ENCODE assay signal across 11 cellular contexts in the genomic region with DNA sequence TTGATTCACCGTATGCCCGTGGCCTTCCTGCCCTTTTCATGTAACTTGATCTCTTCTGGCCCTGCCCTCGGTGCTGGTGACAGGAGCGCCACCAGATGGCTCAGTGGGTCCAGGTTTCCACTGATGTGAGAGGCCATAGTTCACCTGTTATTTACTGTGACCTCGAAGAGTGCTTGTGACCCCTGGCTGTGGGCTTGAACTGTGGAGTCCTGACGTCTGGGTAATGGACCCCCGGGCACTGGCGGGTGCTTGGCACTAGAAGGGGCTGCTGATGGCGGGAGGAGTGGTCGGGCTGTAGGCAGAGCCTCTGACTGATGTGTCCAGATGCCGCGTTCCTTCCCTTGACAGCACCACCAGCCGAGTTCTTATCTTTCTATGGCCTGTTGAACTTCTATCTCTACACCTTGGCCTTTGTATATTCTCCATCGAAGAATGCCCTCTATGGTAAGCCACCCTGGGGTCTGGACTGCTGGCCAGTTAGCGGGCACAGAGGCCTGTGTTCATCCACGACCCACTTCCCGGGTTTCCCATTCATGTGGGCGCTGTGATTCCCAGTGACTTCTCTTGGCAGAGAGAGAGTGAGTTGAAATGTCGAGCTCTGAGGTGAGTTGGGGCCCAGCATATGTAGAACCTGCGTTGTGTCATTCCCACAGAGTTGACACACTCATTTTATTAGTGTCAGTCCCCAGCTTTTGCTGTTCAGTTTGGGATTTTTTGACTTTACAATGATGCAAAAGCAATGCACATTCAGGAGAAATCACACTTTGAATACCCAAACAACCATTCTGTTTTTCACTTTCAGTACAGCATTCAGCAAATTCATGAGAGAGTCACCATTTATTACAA. TPM values are rescaled to one million over a fixed set of nuclear protein-coding genes. Genes with fewer than 3 reads are reported as not detected.
DNase-seq lines count a peak whose midpoint lies in the region; ATAC-seq, FAIRE-seq and TF ChIP-seq lines count a peak whose summit lies in the region.
"Had no signal": no experiment of that assay in that cellular context is flagged by ENCODE, and none has a peak within 500 bp of the region (broad histone marks: within the 10 kb centered on the region; RNA-seq: fewer than 3 reads in every experiment).

No MANE protein-coding gene starts in this region.

- POLR2A ChIA-PET in PC-9 (lab: Charles Lee; ENCODE audit: unreplicated experiment), result no interaction called here
- POLR2A ChIA-PET in K562 (lab: Yijun Ruan, JAX), result interaction anchor here (0.6 to 1.9 kb wide), 9 partner anchors 9 to 133 kb away, joined by 3 to 7 read pairs (median 4); a partner anchor contains a TSS

- no peaks in the 10 kb centered on the region for H3K9me1 ChIP-seq in K562 (ENCODE audit: control insufficient read depth, insufficient read depth, low read length)

- H3K9ac ChIP-seq in K562 (ENCODE audit: insufficient read depth in 1 of 2, low read depth in 2 of 2, low read length in 2 of 2), result no peak overlapping the region

- H3K27me3 ChIP-seq in PC-9 (ENCODE audit: insufficient read depth, low read depth) (no peaks in the 10 kb centered on the region), K562 (ENCODE audit: control insufficient read depth in 2 of 2, insufficient read depth in 2 of 2, low read length in 2 of 2) (no peaks in the 10 kb centered on the region)

- H3K4me3 Mint-ChIP-seq in mesothelial cell of epicardium, result no peak overlapping the region
- H3K4me3 Mint-ChIP-seq in T-helper 2 cell treated with Interferon-gamma antibody and Interleukin-4, amounts not matched to agents 5 μg/mL and 100 μg/mL, for 36 hours, result no peak overlapping the region

- H3K9me2 ChIP-seq in PC-9 (ENCODE audit: insufficient read depth), result no peaks in the 10 kb centered on the region

- H3K79me2 ChIP-seq in PC-9 (ENCODE audit: low read depth) (0 out of 2 replicates have a peak, but pooled peaks cover 3% of the 10 kb centered on the region), K562 (ENCODE audit: control insufficient read depth, insufficient read depth, low read length) (no peaks in the 10 kb centered on the region)

- TF ChIP-seq EP300 in K562 (IDR thresholded peaks at IDR 0.05; ENCODE audit: low read length), result no peak

- no peak for TF ChIP-seq POLR2A in K562 (conservative IDR thresholded peaks at IDR 0.05)

- H3K4me2 ChIP-seq in PC-9, result no peak overlapping the region
- H3K4me2 ChIP-seq in K562 (ENCODE audit: insufficient read depth, low read length), result no peak overlapping the region

- no peak overlapping the region for H2AFZ ChIP-seq in PC-9
- no peak overlapping the region for H2AFZ ChIP-seq in K562 (ENCODE audit: low read depth, low read length)

- H3K9me3 ChIP-seq in PC-9 (ENCODE audit: insufficient read depth, low read depth) (no peaks in the 10 kb centered on the region), K562 (replicated peaks; ENCODE audit: control insufficient read depth, insufficient read depth, low read depth, low read length) (no peaks in the 10 kb centered on the region)

- intact Hi-C loops in PC-9 (cut with micrococcal nuclease; ENCODE audit: unreplicated experiment), result loop anchor here (2.0 kb wide), 1 partner anchor 61 kb away; no protein-coding TSS in a partner anchor
- intact Hi-C loops in K562 (cut with micrococcal nuclease), result no loop called here

- H4K20me1 ChIP-seq in PC-9 (ENCODE audit: insufficient read depth) (peaks cover 2% of the 10 kb centered on the region; the same call in 1 of the 2 replicates), K562 (replicated peaks; ENCODE audit: control insufficient read depth, insufficient read depth, low read length) (peaks cover 12% of the 10 kb centered on the region)

- H3K27ac ChIP-seq in PC-9 (no peak overlapping the region), K562 (ENCODE audit: extremely low read depth, low read depth, low read length) (no peak overlapping the region)

- H3K36me3 ChIP-seq in PC-9 (ENCODE audit: low read depth), result peaks cover 14% of the 10 kb centered on the region
- H3K36me3 ChIP-seq in K562 (ENCODE audit: control insufficient read depth, insufficient read depth, low read length), result peaks cover 97% of the 10 kb centered on the region

- no TSS peak for BruUV-seq in PC-9 (replicated peaks; lab: Mats Ljungman, UMichigan)
- no TSS peak for BruUV-seq in K562 (replicated peaks; lab: Mats Ljungman, UMichigan)

- TF ChIP-seq RAD21 in K562 (CRISPR knock-in tag; conservative IDR thresholded peaks at IDR 0.05 in 1 of 2, IDR thresholded peaks at IDR 0.05 in 1 of 2), result peak in 1 of 2 experiments; percentile 34; a peak in 2 of 4 replicates

- peak; percentile 43 for TF ChIP-seq CTCF in GM10266 (IDR thresholded peaks at IDR 0.05; ENCODE audit: control insufficient read depth, insufficient read depth, low read depth, missing control alignments)
- 0 out of 2 replicates have a peak, but pooled peaks have one; percentile 21 for TF ChIP-seq CTCF in PC-9 (conservative IDR thresholded peaks at IDR 0.05)
- TF ChIP-seq CTCF in K562 (IDR thresholded peaks at IDR 0.05 in 2 of 3, conservative IDR thresholded peaks at IDR 0.05 in 1 of 3; ENCODE audit: insufficient read depth in 2 of 3, low read depth in 1 of 3, low read length in 3 of 3), result peak; percentile 26 to 27 (median 26); a peak in 2 of 6 replicates
- TF ChIP-seq CTCF in mesothelial cell of epicardium (IDR thresholded peaks at IDR 0.05; ENCODE audit: unreplicated experiment), result no peak

- WGBS in K562 (ENCODE audit: insufficient coverage, low coverage, missing lambda C conversion rate), result 92% methylated on average over 20 of the region's 20 CpGs

- no peaks in the 10 kb centered on the region for H3K27me3 Mint-ChIP-seq in mesothelial cell of epicardium (ENCODE audit: low read depth)
- no peaks in the 10 kb centered on the region for H3K27me3 Mint-ChIP-seq in T-helper 2 cell treated with Interferon-gamma antibody and Interleukin-4, amounts not matched to agents 5 μg/mL and 100 μg/mL, for 36 hours (ENCODE audit: low read depth)

- H3K4me3 ChIP-seq in PC-9, result no peak overlapping the region
- H3K4me3 ChIP-seq in K562, result no peak overlapping the region

- peaks cover 35% of the 10 kb centered on the region for H3K36me3 Mint-ChIP-seq in mesothelial cell of epicardium
- peaks cover 62% of the 10 kb centered on the region for H3K36me3 Mint-ChIP-seq in T-helper 2 cell treated with Interferon-gamma antibody and Interleukin-4, amounts not matched to agents 5 μg/mL and 100 μg/mL, for 36 hours (ENCODE audit: low read depth)

- no peaks in the 10 kb centered on the region for H3K4me1 ChIP-seq in PC-9 (replicated peaks; ENCODE audit: insufficient read depth)
- peaks cover 17 to 21% of the 10 kb centered on the region in 2 experiments for H3K4me1 ChIP-seq in K562 (replicated peaks in 1 of 2; ENCODE audit: control insufficient read depth in 2 of 2, insufficient read depth in 2 of 2, low read length in 2 of 2)

- in situ Hi-C loops in K562 (cut with MboI), result no loop called here

- peak overlapping the region; percentile 44 for H3K27ac Mint-ChIP-seq in mesothelial cell of epicardium
- no peak overlapping the region for H3K27ac Mint-ChIP-seq in T-helper 2 cell treated with Interferon-gamma antibody and Interleukin-4, amounts not matched to agents 5 μg/mL and 100 μg/mL, for 36 hours

- H3K9me3 Mint-ChIP-seq in mesothelial cell of epicardium, result no peaks in the 10 kb centered on the region
- no peaks in the 10 kb centered on the region for H3K9me3 Mint-ChIP-seq in T-helper 2 cell treated with Interferon-gamma antibody and Interleukin-4, amounts not matched to agents 5 μg/mL and 100 μg/mL, for 36 hours

- DNase-seq in GM10266 (ENCODE audit: extremely low spot score), result no peak
- DNase-seq in PC-9, result no peak
- DNase-seq in K562 (ENCODE audit: extremely low read depth in 1 of 4, low spot score in 3 of 4), result no peak
- no peak for DNase-seq in mesothelial cell of epicardium (ENCODE audit: low spot score in 2 of 2, unreplicated experiment in 2 of 2)
- no peak for DNase-seq in T-helper 2 cell treated with Interferon-gamma antibody and Interleukin-4, amounts not matched to agents 5 μg/mL and 100 μg/mL, for 36 hours (ENCODE audit: low spot score)
- DNase-seq: caudate nucleus, mammary epithelial cell had no signal

- peaks cover 29% of the 10 kb centered on the region for H3K4me1 Mint-ChIP-seq in mesothelial cell of epicardium
- peaks cover 20% of the 10 kb centered on the region for H3K4me1 Mint-ChIP-seq in T-helper 2 cell treated with Interferon-gamma antibody and Interleukin-4, amounts not matched to agents 5 μg/mL and 100 μg/mL, for 36 hours (ENCODE audit: low read depth)

- CTCF ChIA-PET in PC-9 (lab: Charles Lee), result no interaction called here
- CTCF ChIA-PET in K562 (lab: Yijun Ruan, JAX; ENCODE audit: low intra/inter-chr PET ratio), result interaction anchor here (0.6 to 1.1 kb wide), 3 partner anchors 62 to 473 kb away, joined by 3 read pairs; no protein-coding TSS in a partner anchor

- peaks cover 41% of the 10 kb centered on the region; the same call in 1 of the 2 replicates for H3F3A ChIP-seq in PC-9 (ENCODE audit: insufficient read depth, low read depth)

- no peak for FAIRE-seq in K562 (lab: Jason Lieb, UNC)
- FAIRE-seq: GM18507 had no signal

- no peak for ATAC-seq in K562
- no peak for ATAC-seq in HG03196 (IDR thresholded peaks at IDR 0.05; ENCODE audit: unreplicated experiment)
- no peak for ATAC-seq in GM21529 (IDR thresholded peaks at IDR 0.05; ENCODE audit: unreplicated experiment)
- ATAC-seq in HG02610 (IDR thresholded peaks at IDR 0.05; ENCODE audit: unreplicated experiment), result no peak

RNA-seq across cellular contexts. Expression of a gene that starts 14.9 kb away (rescaled TPM):
- total RNA-seq in PC-9 (2021) (99.6 and 105 TPM in 2 replicates), K562 (2014; rRNA removed) (42.2 and 50.0 TPM in 2 replicates), K562 (2014; rRNA removed; fragmentation: Illumina TruSeq; extraction: Trizol) (70.3 and 75.7 TPM in 2 replicates), K562 (2015; rRNA removed; fragmentation: Illumina TruSeq; extraction: Trizol) (52.8 and 57.3 TPM in 2 replicates), K562 (2021) (98.5 and 103 TPM in 2 replicates), mesothelial cell of epicardium (142 to 148 TPM (median 145 TPM) in 3 replicates)
- 58.0 and 71.5 TPM in 2 replicates for total RNA-seq in K562 (2011; cell fraction: chromatin; rRNA removed; ENCODE audit: low replicate concordance)
- total RNA-seq in K562 (2011; cell fraction: nucleolus; rRNA removed), result 42.2 and 43.2 TPM in 2 replicates
- 65.8 and 91.8 TPM in 2 replicates for total RNA-seq in K562 (2011; cell fraction: nucleoplasm; rRNA removed)
- polyA plus RNA-seq in K562 (2011; rRNA removed) (324 and 368 TPM in 2 replicates), K562 (2014; fragmentation: Illumina TruSeq; extraction: Trizol) (130 TPM in 2 replicates), K562 (2014; fragmentation: Nextera tagmentation; extraction: Ambion mirVana) (100 to 1,000 TPM; 489 to 583 TPM), K562 (2014; rRNA removed) (127 and 142 TPM in 2 replicates)
- 189 and 261 TPM in 2 replicates for polyA plus RNA-seq in K562 (2011; cell fraction: cytosol; rRNA removed)
- polyA plus RNA-seq in K562 (2011; cell fraction: nucleus; rRNA removed), result 136 and 203 TPM in 2 replicates
- 107 and 174 TPM in 2 replicates for polyA plus RNA-seq in K562 (2012)
- polyA minus RNA-seq in K562 (2011; rRNA and poly(A)+ RNA removed), result 150 and 163 TPM in 2 replicates
- polyA minus RNA-seq in K562 (2011; cell fraction: cytosol; rRNA and poly(A)+ RNA removed), result 30.3 and 31.2 TPM in 2 replicates
- 17.0 and 23.3 TPM in 2 replicates for polyA minus RNA-seq in K562 (2011; cell fraction: nucleus; rRNA and poly(A)+ RNA removed)

RNA-seq across cellular contexts. Expression of a gene that starts 20.3 kb away (rescaled TPM):
- total RNA-seq in PC-9 (2021), result 7.8 and 8.3 TPM in 2 replicates
- 0.62 and 0.69 TPM in 2 replicates for total RNA-seq in K562 (2011; cell fraction: chromatin; rRNA removed; ENCODE audit: low replicate concordance)
- total RNA-seq in K562 (2011; cell fraction: nucleolus; rRNA removed), result 0.13 and 0.50 TPM in 2 replicates
- 0.15 and 0.38 TPM in 2 replicates for total RNA-seq in K562 (2011; cell fraction: nucleoplasm; rRNA removed)
- 0.05 and 0.61 TPM in 2 replicates for total RNA-seq in K562 (2014; rRNA removed)
- 0.16 and 0.25 TPM in 2 replicates for total RNA-seq in K562 (2014; rRNA removed; fragmentation: Illumina TruSeq; extraction: Trizol)
- total RNA-seq in K562 (2015; rRNA removed; fragmentation: Illumina TruSeq; extraction: Trizol), result 0.11 and 0.18 TPM in 2 replicates
- total RNA-seq in K562 (2021), result 0.11 and 0.35 TPM in 2 replicates
- 0.12 and 0.46 TPM in 2 replicates for polyA plus RNA-seq in K562 (2011; rRNA removed)
- polyA plus RNA-seq in K562 (2011; cell fraction: cytosol; rRNA removed), result 0.22 and 0.39 TPM in 2 replicates
- 0.24 and 0.38 TPM in 2 replicates for polyA plus RNA-seq in K562 (2011; cell fraction: nucleus; rRNA removed)
- 0.17 and 0.35 TPM in 2 replicates for polyA plus RNA-seq in K562 (2012)
- 0.16 and 0.17 TPM in 2 replicates for polyA plus RNA-seq in K562 (2014; fragmentation: Illumina TruSeq; extraction: Trizol)
- polyA plus RNA-seq in K562 (2014; fragmentation: Nextera tagmentation; extraction: Ambion mirVana), result under 1 TPM in 1 of 2 experiments, not detected in 1; 0.06 TPM
- 0.04 TPM in 2 replicates for polyA plus RNA-seq in K562 (2014; rRNA removed)
- 0.21 and 0.39 TPM in 2 replicates for polyA minus RNA-seq in K562 (2011; rRNA and poly(A)+ RNA removed)
- polyA minus RNA-seq in K562 (2011; cell fraction: cytosol; rRNA and poly(A)+ RNA removed), result not detected in 2 replicates
- 0.13 and 0.33 TPM in 2 replicates for polyA minus RNA-seq in K562 (2011; cell fraction: nucleus; rRNA and poly(A)+ RNA removed)
- 5.4 to 6.1 TPM (median 5.5 TPM) in 3 replicates for total RNA-seq in mesothelial cell of epicardium
